In the genomic region with DNA sequence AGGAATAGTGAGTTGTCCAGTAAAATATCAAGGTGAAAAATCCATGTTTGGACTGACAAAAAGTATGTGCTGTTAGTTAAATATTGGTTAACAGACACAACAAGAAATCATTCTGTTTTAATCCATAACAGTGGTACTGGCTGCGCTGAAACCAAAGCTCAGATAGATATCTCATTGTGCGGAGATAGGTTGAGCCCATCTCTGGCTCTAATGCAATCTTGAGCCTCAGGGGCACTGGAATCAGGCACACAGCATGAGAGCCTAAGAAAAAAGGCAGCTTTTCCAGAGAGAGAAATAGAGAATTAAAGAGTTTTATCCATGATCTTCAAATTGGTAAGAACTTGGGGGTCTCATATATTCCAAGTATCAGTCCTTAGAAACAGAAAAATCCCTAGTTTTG, we compare ENCODE assay signal across 3 cellular contexts.
"Had no signal": no experiment of that assay in that cellular context is flagged by ENCODE, and none has a peak within 500 bp of the region (broad histone marks: within the 10 kb centered on the region; RNA-seq: fewer than 3 reads in every experiment).

No MANE protein-coding gene starts in this region.

- DNase-seq: GDM1, GF-D8 had no signal

- H3K4me3 ChIP-seq: GM12878 had no signal

- ATAC-seq: GM12878 had no signal
